Comparison of ENCODE assay signal across 8 cellular contexts in genomic region chr16:88561485-88562369, GRCh38. TPM values are rescaled to one million over a fixed set of nuclear protein-coding genes. Genes with fewer than 3 reads are reported as not detected.
DNase-seq lines count a peak whose midpoint lies in the region; ATAC-seq, FAIRE-seq and TF ChIP-seq lines count a peak whose summit lies in the region.

No MANE protein-coding gene starts in this region.

- peak overlapping the region; percentile 36 for H3K4me3 ChIP-seq in AG09309 (ENCODE audit: control insufficient read depth, low read depth, low read length)

- DNase-seq in AG09309 (ENCODE audit: low read depth): no peak
- peak; percentile 61 for DNase-seq in GM18507 (ENCODE audit: extremely low spot score, insufficient read length, low read depth)
- DNase-seq in RCC 7860 (ENCODE audit: low spot score): peak; percentile 26
- DNase-seq in activated naive CD4-positive, alpha-beta T cell treated with anti-CD3 and anti-CD28 coated beads, Interleukin-2, amount 10 ng/mL, durations not matched to agents 7 days and 5 days: peak; percentile 59
- DNase-seq in glutamatergic neuron: peak; percentile 67
- peak; percentile 32 for DNase-seq in putamen (ENCODE audit: low spot score)

- peaks cover 12% of the 10 kb centered on the region for H3K4me1 Mint-ChIP-seq in activated naive CD4-positive, alpha-beta T cell treated with anti-CD3 and anti-CD28 coated beads, Interleukin-2, amount 10 ng/mL, durations not matched to agents 7 days and 5 days
- H3K4me1 Mint-ChIP-seq in glutamatergic neuron (ENCODE audit: low read depth, unreplicated experiment): peaks cover 11% of the 10 kb centered on the region

- no peaks in the 10 kb centered on the region for H3K36me3 Mint-ChIP-seq in activated naive CD4-positive, alpha-beta T cell treated with anti-CD3 and anti-CD28 coated beads, Interleukin-2, amount 10 ng/mL, durations not matched to agents 7 days and 5 days
- no peaks in the 10 kb centered on the region for H3K36me3 Mint-ChIP-seq in glutamatergic neuron (ENCODE audit: unreplicated experiment)

- peaks cover 23% of the 10 kb centered on the region for H3K27me3 Mint-ChIP-seq in activated naive CD4-positive, alpha-beta T cell treated with anti-CD3 and anti-CD28 coated beads, Interleukin-2, amount 10 ng/mL, durations not matched to agents 7 days and 5 days
- peaks cover 2% of the 10 kb centered on the region for H3K27me3 Mint-ChIP-seq in glutamatergic neuron (ENCODE audit: unreplicated experiment)

- ATAC-seq in HG03469 (IDR thresholded peaks at IDR 0.05; ENCODE audit: unreplicated experiment): no peak
- ATAC-seq in HG03280 (IDR thresholded peaks at IDR 0.05; ENCODE audit: unreplicated experiment): no peak

- H3K9me3 Mint-ChIP-seq in activated naive CD4-positive, alpha-beta T cell treated with anti-CD3 and anti-CD28 coated beads, Interleukin-2, amount 10 ng/mL, durations not matched to agents 7 days and 5 days: no peaks in the 10 kb centered on the region
- peaks cover 4% of the 10 kb centered on the region for H3K9me3 Mint-ChIP-seq in glutamatergic neuron (ENCODE audit: unreplicated experiment)

- TF ChIP-seq CTCF in AG09309 (IDR thresholded peaks at IDR 0.05; ENCODE audit: control insufficient read depth, insufficient read depth, low read depth, low read length, missing control alignments) (peak; percentile 83), glutamatergic neuron (IDR thresholded peaks at IDR 0.05; ENCODE audit: partially characterized antibody, unreplicated experiment) (peak; percentile 65)

- CTCF ChIA-PET in activated naive CD4-positive, alpha-beta T cell treated with anti-CD3 and anti-CD28 coated beads, Interleukin-2, amount 10 ng/mL, durations not matched to agents 7 days and 5 days (lab: Charles Lee): interaction anchor here (0.7 to 6.5 kb wide), 13 partner anchors 9 to 124 kb away, joined by 3 to 33 read pairs (median 5); partner anchors contain the start of gene ZC3H18

- H3K27ac Mint-ChIP-seq in activated naive CD4-positive, alpha-beta T cell treated with anti-CD3 and anti-CD28 coated beads, Interleukin-2, amount 10 ng/mL, durations not matched to agents 7 days and 5 days: no peak overlapping the region
- no peak overlapping the region for H3K27ac Mint-ChIP-seq in glutamatergic neuron (ENCODE audit: unreplicated experiment)

- H3K4me3 Mint-ChIP-seq in activated naive CD4-positive, alpha-beta T cell treated with anti-CD3 and anti-CD28 coated beads, Interleukin-2, amount 10 ng/mL, durations not matched to agents 7 days and 5 days: no peak overlapping the region
- H3K4me3 Mint-ChIP-seq in glutamatergic neuron (ENCODE audit: unreplicated experiment): peak overlapping the region; percentile 30

- peak; percentile 57 for FAIRE-seq in GM18507 (lab: Jason Lieb, UNC)
- FAIRE-seq in RCC 7860 (lab: Jason Lieb, UNC): no peak

RNA-seq across cellular contexts. Expression of gene ZC3H18, which starts 8.5 kb away (rescaled TPM):
- total RNA-seq in glutamatergic neuron (ENCODE audit: unreplicated experiment): 48.9 TPM
